2 cellular contexts compared by ENCODE assay signal in the genomic region with DNA sequence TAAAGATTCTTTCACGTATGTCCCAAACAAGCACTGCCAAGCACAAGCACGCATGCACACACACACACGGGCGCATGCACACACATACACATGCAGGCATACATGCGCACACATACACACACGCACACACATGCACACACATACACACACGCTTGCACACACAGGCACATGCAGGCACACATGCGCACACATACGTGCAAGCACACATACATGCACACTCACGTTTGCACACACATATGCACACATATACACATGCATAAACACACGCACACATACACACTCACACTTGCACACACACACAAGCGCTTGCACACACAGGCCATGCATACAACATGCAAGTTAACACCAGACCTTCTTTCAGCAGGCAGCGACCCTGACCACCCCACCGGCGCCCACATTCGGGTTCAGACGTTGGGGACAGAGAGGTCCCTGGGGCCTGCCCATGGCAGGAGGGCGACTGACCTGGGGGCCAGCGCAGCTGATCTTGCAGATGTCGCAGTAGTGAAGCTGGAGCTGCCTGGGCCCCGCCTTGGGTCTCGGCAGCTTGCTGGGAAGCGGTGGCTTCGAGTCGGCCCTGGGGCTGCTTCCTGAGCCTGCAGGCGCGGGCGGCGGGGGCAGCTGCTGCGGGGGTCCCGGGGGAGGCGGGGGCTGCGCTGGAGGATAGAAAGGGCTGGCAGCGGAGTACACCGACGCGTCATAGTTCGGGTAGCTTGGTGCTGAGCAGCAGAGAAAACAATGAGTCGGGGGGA.
A peak's percentile ranks its signal among the peaks of the same experiment; 100 is the strongest.
TF ChIP-seq lines count a peak whose summit lies in the region.

No MANE protein-coding gene starts in this region.

TF ChIP-seq in GM12891, 5 proteins besides CTCF, POLR2A, EP300 and RAD21:
- TF ChIP-seq POU2F2 (IDR thresholded peaks at IDR 0.05; ENCODE audit: low read depth, low read length) (peak; percentile 21; the same call in 1 of the 2 replicates), POLR2AphosphoS5 (IDR thresholded peaks at IDR 0.05; ENCODE audit: low read depth, low read length) (0 out of 2 replicates have a peak, but pooled peaks have one; percentile 34), PAX5 (IDR thresholded peaks at IDR 0.05; ENCODE audit: insufficient read depth, low read length, severe bottlenecking) (no peak)
TF ChIP-seq in GM12891: peak in this region for 2.

TF ChIP-seq in K562, 482 proteins besides CTCF, POLR2A, EP300 and RAD21:
- TF ChIP-seq EGR1 (conservative IDR thresholded peaks at IDR 0.05) (peak; percentile 32), POLR2AphosphoS5 (IDR thresholded peaks at IDR 0.05; ENCODE audit: control insufficient read depth, insufficient read depth, low read depth, low read length) (no peak), PHF20 (IDR thresholded peaks at IDR 0.05; ENCODE audit: partially characterized antibody) (peak; percentile 48), DACH1 (IDR thresholded peaks at IDR 0.05; ENCODE audit: partially characterized antibody) (no peak), PHF21A (IDR thresholded peaks at IDR 0.05; ENCODE audit: borderline replicate concordance, low read depth) (no peak), HDAC1 (IDR thresholded peaks at IDR 0.05) (0 out of 4 replicates have a peak, but pooled peaks of 1 of the 2 experiments have one; percentile 29), KDM1A (IDR thresholded peaks at IDR 0.05) (peak in 1 of 2 experiments; percentile 77; a peak in 1 of 4 replicates), POLR2G (IDR thresholded peaks at IDR 0.05; ENCODE audit: low read depth, low read length) (no peak), MYNN (IDR thresholded peaks at IDR 0.05) (peak; percentile 67; the same call in 1 of the 2 replicates), MYNN (CRISPR knock-in tag; IDR thresholded peaks at IDR 0.05) (no peak)
- TF ChIP-seq, protein P1, sequence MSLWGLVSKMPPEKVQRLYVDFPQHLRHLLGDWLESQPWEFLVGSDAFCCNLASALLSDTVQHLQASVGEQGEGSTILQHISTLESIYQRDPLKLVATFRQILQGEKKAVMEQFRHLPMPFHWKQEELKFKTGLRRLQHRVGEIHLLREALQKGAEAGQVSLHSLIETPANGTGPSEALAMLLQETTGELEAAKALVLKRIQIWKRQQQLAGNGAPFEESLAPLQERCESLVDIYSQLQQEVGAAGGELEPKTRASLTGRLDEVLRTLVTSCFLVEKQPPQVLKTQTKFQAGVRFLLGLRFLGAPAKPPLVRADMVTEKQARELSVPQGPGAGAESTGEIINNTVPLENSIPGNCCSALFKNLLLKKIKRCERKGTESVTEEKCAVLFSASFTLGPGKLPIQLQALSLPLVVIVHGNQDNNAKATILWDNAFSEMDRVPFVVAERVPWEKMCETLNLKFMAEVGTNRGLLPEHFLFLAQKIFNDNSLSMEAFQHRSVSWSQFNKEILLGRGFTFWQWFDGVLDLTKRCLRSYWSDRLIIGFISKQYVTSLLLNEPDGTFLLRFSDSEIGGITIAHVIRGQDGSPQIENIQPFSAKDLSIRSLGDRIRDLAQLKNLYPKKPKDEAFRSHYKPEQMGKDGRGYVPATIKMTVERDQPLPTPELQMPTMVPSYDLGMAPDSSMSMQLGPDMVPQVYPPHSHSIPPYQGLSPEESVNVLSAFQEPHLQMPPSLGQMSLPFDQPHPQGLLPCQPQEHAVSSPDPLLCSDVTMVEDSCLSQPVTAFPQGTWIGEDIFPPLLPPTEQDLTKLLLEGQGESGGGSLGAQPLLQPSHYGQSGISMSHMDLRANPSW (CRISPR knock-in tag; IDR thresholded peaks at IDR 0.05): no peak
- TF ChIP-seq, protein P2, sequence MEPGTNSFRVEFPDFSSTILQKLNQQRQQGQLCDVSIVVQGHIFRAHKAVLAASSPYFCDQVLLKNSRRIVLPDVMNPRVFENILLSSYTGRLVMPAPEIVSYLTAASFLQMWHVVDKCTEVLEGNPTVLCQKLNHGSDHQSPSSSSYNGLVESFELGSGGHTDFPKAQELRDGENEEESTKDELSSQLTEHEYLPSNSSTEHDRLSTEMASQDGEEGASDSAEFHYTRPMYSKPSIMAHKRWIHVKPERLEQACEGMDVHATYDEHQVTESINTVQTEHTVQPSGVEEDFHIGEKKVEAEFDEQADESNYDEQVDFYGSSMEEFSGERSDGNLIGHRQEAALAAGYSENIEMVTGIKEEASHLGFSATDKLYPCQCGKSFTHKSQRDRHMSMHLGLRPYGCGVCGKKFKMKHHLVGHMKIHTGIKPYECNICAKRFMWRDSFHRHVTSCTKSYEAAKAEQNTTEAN (CRISPR knock-in tag; IDR thresholded peaks at IDR 0.05): peak; percentile 95
